10 cellular contexts compared by ENCODE assay signal in the genomic region with DNA sequence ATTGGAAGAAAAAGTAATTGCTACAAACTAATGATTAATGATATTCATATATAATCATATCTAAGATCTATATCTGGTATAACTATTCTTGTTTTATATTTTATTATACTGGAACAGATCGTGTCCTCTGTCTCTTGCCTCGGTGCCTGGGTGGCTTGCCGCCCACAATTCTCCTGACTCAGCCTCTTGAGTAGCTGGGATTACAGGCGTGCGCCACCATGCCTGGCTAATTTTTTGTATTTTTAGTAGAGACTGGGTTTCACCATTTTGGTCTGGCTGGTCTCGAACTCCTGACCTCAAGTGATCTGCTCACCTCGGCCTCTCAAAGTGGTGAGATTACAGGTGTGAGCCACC. TPM values are rescaled to one million over a fixed set of nuclear protein-coding genes. Genes with fewer than 3 reads are reported as not detected.
DNase-seq lines count a peak whose midpoint lies in the region; ATAC-seq and TF ChIP-seq lines count a peak whose summit lies in the region.
"Not testable (repeated sequence)": the region's sequence is repeated elsewhere in the genome, so short reads cannot be mapped to it uniquely, and the experiment has no call there.
"Had no signal": no experiment of that assay in that cellular context is flagged by ENCODE, and none has a peak within 500 bp of the region (broad histone marks: within the 10 kb centered on the region; RNA-seq: fewer than 3 reads in every experiment).

No MANE protein-coding gene starts in this region.

- H3K4me1 Mint-ChIP-seq in activated CD8-positive, alpha-beta T cell treated with anti-CD3 and anti-CD28 coated beads for 36 hours (ENCODE audit: low read depth), result not testable (repeated sequence)

- TF ChIP-seq CTCF in 22Rv1 (IDR thresholded peaks at IDR 0.05) (peak; percentile 42), C4-2B (conservative IDR thresholded peaks at IDR 0.05) (peak; percentile 50), RWPE1 (conservative IDR thresholded peaks at IDR 0.05; ENCODE audit: low read depth) (peak; percentile 25)
- not testable (repeated sequence) for TF ChIP-seq CTCF in HL-60 (IDR thresholded peaks at IDR 0.05; ENCODE audit: insufficient read depth, low read length); spleen (IDR thresholded peaks at IDR 0.05 in 8 of 11, conservative IDR thresholded peaks at IDR 0.05 in 3 of 11)
- peak; percentile 9 for TF ChIP-seq CTCF in activated CD8-positive, alpha-beta T cell treated with anti-CD3 and anti-CD28 coated beads for 36 hours (IDR thresholded peaks at IDR 0.05)

- WGBS in spleen, 5 donors, result 73 to 90% (median 81%) methylated on average over 7 of the region's 7 CpGs

- H3K27ac Mint-ChIP-seq in activated CD8-positive, alpha-beta T cell treated with anti-CD3 and anti-CD28 coated beads for 36 hours, result not testable (repeated sequence)

- H3K4me3 ChIP-seq in HL-60 (replicated peaks; ENCODE audit: insufficient read depth, low read length); spleen: not testable (repeated sequence)

- not testable (repeated sequence) for H3K4me3 Mint-ChIP-seq in activated CD8-positive, alpha-beta T cell treated with anti-CD3 and anti-CD28 coated beads for 36 hours

- not testable (repeated sequence) for H3K27me3 Mint-ChIP-seq in activated CD8-positive, alpha-beta T cell treated with anti-CD3 and anti-CD28 coated beads for 36 hours

- intact Hi-C loops in activated CD8-positive, alpha-beta T cell treated with anti-CD3 and anti-CD28 coated beads for 36 hours (cut with micrococcal nuclease); spleen (cut with DNase I; ENCODE audit: low total_unique reads): not testable (repeated sequence)

- not testable (repeated sequence) for ATAC-seq in activated CD8-positive, alpha-beta T cell treated with anti-CD3 and anti-CD28 coated beads for 36 hours

- H3K36me3 Mint-ChIP-seq in activated CD8-positive, alpha-beta T cell treated with anti-CD3 and anti-CD28 coated beads for 36 hours (ENCODE audit: low read depth), result peaks cover 10% of the 10 kb centered on the region

- not testable (repeated sequence) for DNase-seq in HL-60 (ENCODE audit: low read depth in 1 of 2, low spot score in 1 of 2); RWPE1 (ENCODE audit: low spot score); activated CD8-positive, alpha-beta T cell treated with anti-CD3 and anti-CD28 coated beads for 36 hours
- DNase-seq in mesenteric fat pad (ENCODE audit: low spot score) (peak; percentile 33), spleen (peak; percentile 42)

- H3K9me3 ChIP-seq in spleen, result not testable (repeated sequence)

- CTCF ChIA-PET in RWPE1 (lab: Yijun Ruan, JAX), result interaction anchor here (0.6 to 1.4 kb wide), 3 partner anchors 294 to 1391 kb away, joined by 3 to 5 read pairs (median 5); no protein-coding TSS in a partner anchor
- CTCF ChIA-PET in activated CD8-positive, alpha-beta T cell treated with anti-CD3 and anti-CD28 coated beads for 36 hours (lab: Charles Lee), result interaction anchor here (1.1 to 1.5 kb wide), 3 partner anchors 9 to 295 kb away, joined by 4 to 6 read pairs (median 4); no protein-coding TSS in a partner anchor

- H3K36me3 ChIP-seq in spleen, result not testable (repeated sequence)

- H3K4me1 ChIP-seq in spleen, result peaks cover 0 to 29% (median 6%) of the 10 kb centered on the region in 6 donors

- H3K27me3 ChIP-seq in HL-60 (ENCODE audit: insufficient read depth, poor library complexity, severe bottlenecking); spleen (replicated peaks in 1 of 7): not testable (repeated sequence)

- H3K27ac ChIP-seq in 22Rv1, C4-2B, spleen: not testable (repeated sequence)
- H3K27ac ChIP-seq in HL-60 (replicated peaks) (peak overlapping the region; percentile 53), RWPE1 (0 out of 2 replicates have a peak overlapping the region, but pooled peaks have one; percentile 27)

- H3K9me3 Mint-ChIP-seq in activated CD8-positive, alpha-beta T cell treated with anti-CD3 and anti-CD28 coated beads for 36 hours, result not testable (repeated sequence)

- POLR2A ChIA-PET in RWPE1 (lab: Yijun Ruan, JAX; ENCODE audit: low non-redundant PET); activated CD8-positive, alpha-beta T cell treated with anti-CD3 and anti-CD28 coated beads for 36 hours (lab: Charles Lee): not testable (repeated sequence)

- not testable (repeated sequence) for TF ChIP-seq POLR2A in spleen (IDR thresholded peaks at IDR 0.05)

RNA-seq across cellular contexts. Expression of gene SULT1A1, which starts 6.4 kb away (rescaled TPM):
- 10 to 100 TPM; 15.6 to 17.4 TPM for total RNA-seq in activated CD8-positive, alpha-beta T cell treated with anti-CD3 and anti-CD28 coated beads for 36 hours
- 36.2 TPM for total RNA-seq in mesenteric fat pad
- total RNA-seq in spleen, result 100 to 1,000 TPM in 4 of 7 donors, 10 to 100 TPM in 3; 35.2 to 184 (median 124) TPM
- 10 to 100 TPM; 42.5 to 56.6 (median 49.0) TPM for polyA plus RNA-seq in spleen

RNA-seq across cellular contexts. Expression of gene SULT1A2, which starts 19.4 kb away (rescaled TPM):
- total RNA-seq in activated CD8-positive, alpha-beta T cell treated with anti-CD3 and anti-CD28 coated beads for 36 hours, result 1 to 10 TPM in 1 of 2 experiments, under 1 TPM in 1; 0.81 to 1.0 TPM
- 2.5 TPM for total RNA-seq in mesenteric fat pad
- 1 to 10 TPM; 2.0 to 9.4 (median 5.5) TPM for total RNA-seq in spleen
- polyA plus RNA-seq in spleen, result 1 to 10 TPM; 1.3 to 3.9 (median 1.7) TPM

RNA-seq across cellular contexts. Expression of gene NPIPB8, which starts 21.7 kb away (rescaled TPM):
- total RNA-seq in activated CD8-positive, alpha-beta T cell treated with anti-CD3 and anti-CD28 coated beads for 36 hours, result not detected
- total RNA-seq in mesenteric fat pad (1.9 TPM), spleen (1 to 10 TPM in 3 of 7 donors, under 1 TPM in 3, not detected in 1; 0.32 to 2.4 (median 0.82) TPM)
- not detected for polyA plus RNA-seq in spleen
- total RNA-seq: A673, H1, H9 had no signal
